ENCODE assay signal across 20 cellular contexts in genomic region chr4:112848931-112849330, GRCh38.
DNase-seq lines count a peak whose midpoint lies in the region; ATAC-seq and TF ChIP-seq lines count a peak whose summit lies in the region.
"Had no signal": no experiment of that assay in that cellular context is flagged by ENCODE, and none has a peak within 500 bp of the region (broad histone marks: within the 10 kb centered on the region; RNA-seq: fewer than 3 reads in every experiment).

No MANE protein-coding gene starts in this region.

- ATAC-seq in heart left ventricle (peak in 3 of 4 donors; percentile 22 to 40 (median 38)), Right ventricle myocardium inferior (no peak), T-cell (replicated peaks in 1 of 4) (no peak)
- ATAC-seq: SK-N-SH treated with all-trans-retinoic acid at 6 μM for 48 hours had no signal

- CTCF ChIA-PET in T-cell (lab: Charles Lee): no interaction called here

- 70 to 82% (median 71%) methylated on average over 1 of the region's 1 CpG for WGBS in heart left ventricle, 4 donors

- H3K4me3 ChIP-seq in heart left ventricle: no peak overlapping the region
- H3K4me3 ChIP-seq: GM23248 had no signal

- H3K4me1 Mint-ChIP-seq in T-cell: no peaks in the 10 kb centered on the region

- no peak for TF ChIP-seq POLR2A in heart left ventricle (IDR thresholded peaks at IDR 0.05)

- H3K36me3 Mint-ChIP-seq in T-cell: no peaks in the 10 kb centered on the region

- peaks cover 0 to 5% (median 3%) of the 10 kb centered on the region in 3 donors for H3K9me3 Mint-ChIP-seq in T-cell
- H3K9me3 Mint-ChIP-seq: H9 had no signal

- H3K9me3 ChIP-seq in heart left ventricle: no peaks in the 10 kb centered on the region
- H3K9me3 ChIP-seq: BE2C had no signal

- intact Hi-C loops in heart left ventricle (cut with DNase I): no loop called here
- intact Hi-C loops in Right ventricle myocardium inferior (cut with DNase I): no loop called here

- in situ Hi-C loops in GM13977 (cut with MboI; ENCODE audit: low pct_unique_long_range_greater_than_20kb, low sequenced_read_pairs, unreplicated experiment): no loop called here

- TF ChIP-seq CTCF in heart left ventricle (IDR thresholded peaks at IDR 0.05): no peak
- TF ChIP-seq CTCF in GM13977 (IDR thresholded peaks at IDR 0.05; ENCODE audit: extremely low read depth, insufficient read depth, missing control alignments): no peak

- no peak overlapping the region for H3K4me3 Mint-ChIP-seq in T-cell
- H3K4me3 Mint-ChIP-seq: H9 had no signal

- no peak for DNase-seq in heart left ventricle
- no peak for DNase-seq in Right ventricle myocardium inferior (ENCODE audit: missing footprints)
- DNase-seq in NCI-H1694 treated with DMSO at 0.1 percent for 48 hours (lab: John Stamatoyannopoulos, UW): peak; percentile 75
- peak; percentile 13 for DNase-seq in cerebellum (ENCODE audit: low spot score)
- no peak for DNase-seq in T-cell
- no peak for DNase-seq in GF-D8 (lab: John Stamatoyannopoulos, UW)
- no peak for DNase-seq in GM13977 (ENCODE audit: low spot score)
- DNase-seq: BE2C; DND-41; GM23248; H9; IMR-90; MV-4-11; NCI-H1105 treated with DMSO at 0.1 percent for 48 hours; NCI-H2081 treated with DMSO at 0.1 percent for 48 hours; NCI-H510A; NK-92 treated with Interleukin-12 subunit alpha and Interleukin-12 subunit beta, amount 100 ng/mL, for 24 hours; T-helper 1 cell had no signal

- POLR2A ChIA-PET in T-cell (lab: Charles Lee): interaction anchor here in 1 of 2 donors (0.6 kb wide), 1 partner anchor 92 kb away, joined by 9 read pairs; no protein-coding TSS in a partner anchor

- no peak overlapping the region for H3K27ac Mint-ChIP-seq in T-cell
- H3K27ac Mint-ChIP-seq: H9 had no signal

- H3K27ac ChIP-seq in heart left ventricle: peak overlapping the region in 1 of 12 donors; percentile 45
- H3K27ac ChIP-seq: GM23248, RWPE1 had no signal

- no peaks in the 10 kb centered on the region for H3K27me3 ChIP-seq in heart left ventricle
- H3K27me3 ChIP-seq: BE2C had no signal

- H3K36me3 ChIP-seq in heart left ventricle: no peaks in the 10 kb centered on the region

- H3K27me3 Mint-ChIP-seq in T-cell: peaks cover 0 to 8% of the 10 kb centered on the region in 2 donors

- H3K4me1 ChIP-seq in heart left ventricle: peaks cover 0 to 14% (median 4%) of the 10 kb centered on the region in 12 donors

Comparison
In these comparisons a context has a peak if more than half of its experiments do, and no peak if none do; other contexts are left out.
1. ATAC-seq: peak in heart left ventricle (3 of 4); none in Right ventricle myocardium inferior (single experiment) and T-cell (0 of 4).
2. DNase-seq: peak in NCI-H1694 treated with DMSO at 0.1 percent for 48 hours (single experiment) and cerebellum (single experiment); none in heart left ventricle (0 of 5), Right ventricle myocardium inferior (single experiment), T-cell (0 of 34), GF-D8 (single experiment) and GM13977 (single experiment).